ENCODE assay signal across 11 cellular contexts in the genomic region with DNA sequence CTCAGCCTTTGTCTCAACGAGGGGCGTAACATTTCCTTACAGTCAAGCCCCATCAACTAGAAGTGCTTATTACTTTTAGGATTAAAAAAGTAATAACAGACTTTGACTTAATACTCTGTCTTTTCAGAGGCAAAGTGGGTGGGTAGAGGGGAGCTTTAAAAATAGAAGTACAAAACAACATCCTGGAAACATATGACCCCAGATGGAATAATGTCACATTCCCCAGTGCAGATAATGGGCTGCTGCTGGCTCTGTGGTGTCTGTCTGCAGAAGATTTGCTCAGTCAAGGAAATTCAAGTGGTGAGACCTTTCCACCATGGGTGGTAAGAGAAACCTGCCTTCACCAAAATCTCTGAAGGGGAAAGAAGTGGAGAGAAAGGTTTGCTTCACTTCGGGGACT. TPM values are rescaled to one million over a fixed set of nuclear protein-coding genes. Genes with fewer than 3 reads are reported as not detected.
DNase-seq lines count a peak whose midpoint lies in the region; ATAC-seq, FAIRE-seq and TF ChIP-seq lines count a peak whose summit lies in the region.
"Had no signal": no experiment of that assay in that cellular context is flagged by ENCODE, and none has a peak within 500 bp of the region (broad histone marks: within the 10 kb centered on the region; RNA-seq: fewer than 3 reads in every experiment).

No MANE protein-coding gene starts in this region.

- TF ChIP-seq POLR2A in adrenal gland (IDR thresholded peaks at IDR 0.05) (no peak), prostate gland (IDR thresholded peaks at IDR 0.05) (no peak), GM18505 (IDR thresholded peaks at IDR 0.05; ENCODE audit: borderline replicate concordance, extremely low read depth, insufficient read depth, insufficient read length) (no peak)

- H3K27ac ChIP-seq in adrenal gland = peak overlapping the region in 4 of 5 donors; percentile 53 to 99 (median 81)
- H3K27ac ChIP-seq in right atrium auricular region = peak overlapping the region; percentile 91 to 97
- peak overlapping the region; percentile 31 to 82 for H3K27ac ChIP-seq in prostate gland

- intact Hi-C loops in adrenal gland (cut with DNase I) = no loop called here
- intact Hi-C loops in prostate gland (cut with DNase I) = no loop called here

- H3K36me3 ChIP-seq in adrenal gland (replicated peaks in 1 of 2) = peaks cover 0 to 18% of the 10 kb centered on the region in 2 donors
- H3K36me3 ChIP-seq in right atrium auricular region = peaks cover 27% of the 10 kb centered on the region
- peaks cover 0 to 5% of the 10 kb centered on the region in 2 donors for H3K36me3 ChIP-seq in prostate gland

- no peaks in the 10 kb centered on the region for H3K9me3 ChIP-seq in adrenal gland (replicated peaks in 1 of 3)
- H3K9me3 ChIP-seq in right atrium auricular region = no peaks in the 10 kb centered on the region
- H3K9me3 ChIP-seq in prostate gland = no peaks in the 10 kb centered on the region

- H3K27me3 ChIP-seq in adrenal gland (no peaks in the 10 kb centered on the region), right atrium auricular region (no peaks in the 10 kb centered on the region), prostate gland (replicated peaks; ENCODE audit: insufficient read depth) (no peaks in the 10 kb centered on the region)

- peaks cover 31 to 61% of the 10 kb centered on the region in 2 donors for H3K4me1 ChIP-seq in adrenal gland (replicated peaks in 1 of 2)
- H3K4me1 ChIP-seq in right atrium auricular region = peaks cover 0 to 63% of the 10 kb centered on the region in 2 donors
- peaks cover 11% of the 10 kb centered on the region for H3K4me1 ChIP-seq in prostate gland (replicated peaks)

- no peak for DNase-seq in adrenal gland
- DNase-seq in right atrium auricular region (ENCODE audit: low spot score) = no peak
- no peak for DNase-seq in prostate gland (ENCODE audit: low spot score)
- DNase-seq in NCI-H1417 treated with DMSO at 0.1 percent for 48 hours (lab: John Stamatoyannopoulos, UW) = no peak
- no peak for DNase-seq in HuH-7 (ENCODE audit: low spot score)
- DNase-seq: activated T-cell treated with anti-CD3 and anti-CD28 coated beads, Interleukin-2, amount 50 U/mL, for 48 hours; stimulated activated naive CD4-positive, alpha-beta T cell had no signal

- WGBS in adrenal gland, 4 donors = 42 to 67% (median 61%) methylated on average over 3 of the region's 3 CpGs
- WGBS in prostate gland = 64% methylated on average over 3 of the region's 3 CpGs

- FAIRE-seq in G401.6 (lab: Jason Lieb, UNC) = peak; percentile 72

- H3K4me3 ChIP-seq in adrenal gland = no peak overlapping the region
- no peak overlapping the region for H3K4me3 ChIP-seq in right atrium auricular region
- no peak overlapping the region for H3K4me3 ChIP-seq in prostate gland

- ATAC-seq in GM18505 (IDR thresholded peaks at IDR 0.05; ENCODE audit: unreplicated experiment) (no peak), HG03469 (IDR thresholded peaks at IDR 0.05; ENCODE audit: unreplicated experiment) (no peak)
- ATAC-seq: Panc1 had no signal

- TF ChIP-seq CTCF in adrenal gland (IDR thresholded peaks at IDR 0.05) (no peak), right atrium auricular region (IDR thresholded peaks at IDR 0.05) (no peak), prostate gland (IDR thresholded peaks at IDR 0.05) (no peak)

RNA-seq across cellular contexts. Expression of a gene that starts 36.2 kb away (rescaled TPM):
- total RNA-seq in adrenal gland = 10 to 100 TPM; 16.8 to 58.1 (median 32.2) TPM
- 10 to 100 TPM; 10.3 to 37.7 (median 12.8) TPM for polyA plus RNA-seq in adrenal gland
- total RNA-seq in right atrium auricular region = 10 to 100 TPM in 1 of 2 donors, 1 to 10 TPM in 1; 6.5 to 13.2 TPM
- 10 to 100 TPM; 15.4 to 41.4 TPM for total RNA-seq in prostate gland
